Comparison of ENCODE assay signal across 9 cellular contexts in genomic region chr13:27375686-27376326, GRCh38. TPM values are rescaled to one million over a fixed set of nuclear protein-coding genes. Genes with fewer than 3 reads are reported as not detected.
DNase-seq lines count a peak whose midpoint lies in the region; ATAC-seq and TF ChIP-seq lines count a peak whose summit lies in the region.
"Had no signal": no experiment of that assay in that cellular context is flagged by ENCODE, and none has a peak within 500 bp of the region (broad histone marks: within the 10 kb centered on the region; RNA-seq: fewer than 3 reads in every experiment).

No MANE protein-coding gene starts in this region.

- H3K4me3 ChIP-seq in Jurkat, Clone E6-1 (ENCODE audit: low read length): no peak overlapping the region
- H3K4me3 ChIP-seq in SK-N-SH (ENCODE audit: low read depth in 2 of 2, low read length in 1 of 2) (no peak overlapping the region; a peak in 1 of 4 replicates), right atrium auricular region (no peak overlapping the region), spleen (no peak overlapping the region)
- H3K4me3 ChIP-seq: suprapubic skin had no signal

- no peak overlapping the region for H2AFZ ChIP-seq in SK-N-SH (ENCODE audit: low read depth)

- ATAC-seq in activated naive CD8-positive, alpha-beta T cell treated with anti-CD3 and anti-CD28 coated beads, Interleukin-2, amount 10 ng/mL, durations not matched to agents 7 days and 5 days (ENCODE audit: low read depth): no peak
- ATAC-seq in GM21423 (IDR thresholded peaks at IDR 0.05; ENCODE audit: unreplicated experiment) (no peak), GM21515 (IDR thresholded peaks at IDR 0.05; ENCODE audit: unreplicated experiment) (no peak)

- no peaks in the 10 kb centered on the region for H3K9me2 ChIP-seq in SK-N-SH

- H3K27ac Mint-ChIP-seq in activated naive CD8-positive, alpha-beta T cell treated with anti-CD3 and anti-CD28 coated beads, Interleukin-2, amount 10 ng/mL, durations not matched to agents 7 days and 5 days: no peak overlapping the region

- H3K36me3 ChIP-seq in SK-N-SH (replicated peaks in 1 of 2; ENCODE audit: control insufficient read depth in 1 of 2, insufficient read depth in 2 of 2, low read length in 1 of 2) (no peaks in the 10 kb centered on the region), right atrium auricular region (no peaks in the 10 kb centered on the region), spleen (no peaks in the 10 kb centered on the region)
- H3K36me3 ChIP-seq: suprapubic skin had no signal

- H3K9me3 Mint-ChIP-seq in activated naive CD8-positive, alpha-beta T cell treated with anti-CD3 and anti-CD28 coated beads, Interleukin-2, amount 10 ng/mL, durations not matched to agents 7 days and 5 days: no peaks in the 10 kb centered on the region

- TF ChIP-seq CTCF in SK-N-SH (IDR thresholded peaks at IDR 0.05) (peak; percentile 81), right atrium auricular region (IDR thresholded peaks at IDR 0.05) (peak; percentile 74 to 80), spleen (IDR thresholded peaks at IDR 0.05 in 8 of 11, conservative IDR thresholded peaks at IDR 0.05 in 3 of 11) (peak; percentile 58 to 86 (median 80))

- no peak for TF ChIP-seq POLR2A in spleen (IDR thresholded peaks at IDR 0.05)

- POLR2A ChIA-PET in SK-N-SH (lab: Yijun Ruan, JAX): no interaction called here
- POLR2A ChIA-PET in activated naive CD8-positive, alpha-beta T cell treated with anti-CD3 and anti-CD28 coated beads, Interleukin-2, amount 10 ng/mL, durations not matched to agents 7 days and 5 days (lab: Charles Lee): no interaction called here

- peaks cover 10% of the 10 kb centered on the region for H3K4me1 Mint-ChIP-seq in activated naive CD8-positive, alpha-beta T cell treated with anti-CD3 and anti-CD28 coated beads, Interleukin-2, amount 10 ng/mL, durations not matched to agents 7 days and 5 days

- H3K4me1 ChIP-seq in SK-N-SH (ENCODE audit: control insufficient read depth in 1 of 2, insufficient read depth in 2 of 2, low read depth in 1 of 2, low read length in 1 of 2) (no peaks in the 10 kb centered on the region), right atrium auricular region (no peaks in the 10 kb centered on the region), spleen (peaks cover 0 to 15% (median 8%) of the 10 kb centered on the region in 6 donors)

- H3F3A ChIP-seq in SK-N-SH (replicated peaks; ENCODE audit: insufficient read depth): peaks cover 7% of the 10 kb centered on the region

- no peaks in the 10 kb centered on the region for H3K79me2 ChIP-seq in SK-N-SH (ENCODE audit: insufficient read depth)

- H3K4me3 Mint-ChIP-seq in activated naive CD8-positive, alpha-beta T cell treated with anti-CD3 and anti-CD28 coated beads, Interleukin-2, amount 10 ng/mL, durations not matched to agents 7 days and 5 days: no peak overlapping the region

- H3K27me3 Mint-ChIP-seq in activated naive CD8-positive, alpha-beta T cell treated with anti-CD3 and anti-CD28 coated beads, Interleukin-2, amount 10 ng/mL, durations not matched to agents 7 days and 5 days: peaks cover 15% of the 10 kb centered on the region

- TF ChIP-seq EP300 in SK-N-SH (IDR thresholded peaks at IDR 0.05; ENCODE audit: borderline replicate concordance in 1 of 2, low read depth in 1 of 2, low read length in 1 of 2): no peak

- H3K4me2 ChIP-seq in SK-N-SH: no peak overlapping the region

- H3K9ac ChIP-seq in SK-N-SH: no peak overlapping the region

- H3K27ac ChIP-seq in SK-N-SH (ENCODE audit: low read depth in 2 of 2, low read length in 1 of 2) (no peak overlapping the region), right atrium auricular region (no peak overlapping the region), spleen (no peak overlapping the region)
- H3K27ac ChIP-seq: suprapubic skin had no signal

- CTCF ChIA-PET in SK-N-SH (lab: Yijun Ruan, JAX): interaction anchor here (0.6 to 12.1 kb wide), 27 partner anchors 9 to 680 kb away, joined by 3 to 186 read pairs (median 5); partner anchors contain the start of gene GTF3A

- DNase-seq in D341Med (ENCODE audit: low spot score) (peak; percentile 80), SK-N-SH (peak; percentile 81), right atrium auricular region (ENCODE audit: low spot score) (peak; percentile 74), spleen (no peak)
- DNase-seq in Jurkat, Clone E6-1 (ENCODE audit: low read depth, low spot score): peak; percentile 27
- peak; percentile 45 for DNase-seq in activated naive CD8-positive, alpha-beta T cell treated with anti-CD3 and anti-CD28 coated beads, Interleukin-2, amount 10 ng/mL, durations not matched to agents 7 days and 5 days

- peak; percentile 52 for TF ChIP-seq RAD21 in SK-N-SH (IDR thresholded peaks at IDR 0.05; ENCODE audit: low read length)

- no peaks in the 10 kb centered on the region for H3K36me3 Mint-ChIP-seq in activated naive CD8-positive, alpha-beta T cell treated with anti-CD3 and anti-CD28 coated beads, Interleukin-2, amount 10 ng/mL, durations not matched to agents 7 days and 5 days

- WGBS in SK-N-SH (ENCODE audit: low lambda C conversion rate): 59% methylated on average over 15 of the region's 15 CpGs
- WGBS in spleen, 5 donors: 66 to 70% (median 67%) methylated on average over 15 of the region's 15 CpGs

- intact Hi-C loops in spleen (cut with DNase I; ENCODE audit: low total_unique reads): loop anchor here (10.0 kb wide), 1 partner anchor 339 kb away; no protein-coding TSS in a partner anchor

- H4K20me1 ChIP-seq in SK-N-SH (ENCODE audit: insufficient read depth): no peaks in the 10 kb centered on the region

- H3K27me3 ChIP-seq in SK-N-SH (ENCODE audit: insufficient read depth) (peaks cover 54% of the 10 kb centered on the region), right atrium auricular region (no peaks in the 10 kb centered on the region), spleen (replicated peaks in 1 of 7) (peaks cover 0 to 52% (median 0%) of the 10 kb centered on the region in 7 donors)

- no peaks in the 10 kb centered on the region for H3K9me3 ChIP-seq in SK-N-SH
- H3K9me3 ChIP-seq in right atrium auricular region: no peaks in the 10 kb centered on the region
- no peaks in the 10 kb centered on the region for H3K9me3 ChIP-seq in spleen
- H3K9me3 ChIP-seq: suprapubic skin had no signal

TF ChIP-seq in SK-N-SH, 30 proteins besides CTCF, POLR2A, EP300 and RAD21:
- TF ChIP-seq TAF1 (IDR thresholded peaks at IDR 0.05; ENCODE audit: borderline replicate concordance, low read depth, low read length) (no peak), RXRA (IDR thresholded peaks at IDR 0.05; ENCODE audit: borderline replicate concordance, low read depth) (no peak), TEAD4 (IDR thresholded peaks at IDR 0.05; ENCODE audit: borderline replicate concordance, insufficient read depth) (no peak), ZBTB33 (IDR thresholded peaks at IDR 0.05; ENCODE audit: borderline replicate concordance, low read depth) (no peak), REST (IDR thresholded peaks at IDR 0.05; ENCODE audit: low read depth, low read length) (no peak), GATA2 (CRISPR knock-in tag; IDR thresholded peaks at IDR 0.05) (no peak), EZH2phosphoT487 (IDR thresholded peaks at IDR 0.05; ENCODE audit: borderline replicate concordance, low read depth) (no peak), SMC3 (IDR thresholded peaks at IDR 0.05; ENCODE audit: low read depth, low read length) (peak; percentile 55)
TF ChIP-seq in SK-N-SH: peak in this region for 1.

RNA-seq across cellular contexts. Expression of gene GTF3A, which starts 48.6 kb away (rescaled TPM):
- polyA plus RNA-seq in Jurkat, Clone E6-1 (2012; ENCODE audit: insufficient read depth, insufficient read length): 558 TPM
- 57.1 and 75.4 TPM in 2 replicates for polyA plus RNA-seq in SK-N-SH (2012; rRNA removed)
- polyA plus RNA-seq in SK-N-SH (2012; cell fraction: cytosol; rRNA removed): 113 and 132 TPM in 2 replicates
- polyA plus RNA-seq in SK-N-SH (2012; cell fraction: nucleus; rRNA removed): 32.3 and 39.3 TPM in 2 replicates
- 100 to 1,000 TPM; 159 to 173 TPM for total RNA-seq in activated naive CD8-positive, alpha-beta T cell treated with anti-CD3 and anti-CD28 coated beads, Interleukin-2, amount 10 ng/mL, durations not matched to agents 7 days and 5 days
- 100 to 1,000 TPM; 227 to 327 TPM for total RNA-seq in right atrium auricular region
- total RNA-seq in spleen: 100 to 1,000 TPM in 6 of 7 donors, 10 to 100 TPM in 1; 90.7 to 149 (median 105) TPM
- polyA plus RNA-seq in spleen: 100 to 1,000 TPM; 230 to 275 (median 267) TPM
